Comparison of ENCODE assay signal across 28 cellular contexts in genomic region chr12:131263626-131264025, GRCh38.
DNase-seq lines count a peak whose midpoint lies in the region; ATAC-seq, FAIRE-seq and TF ChIP-seq lines count a peak whose summit lies in the region.
"Had no signal": no experiment of that assay in that cellular context is flagged by ENCODE, and none has a peak within 500 bp of the region (broad histone marks: within the 10 kb centered on the region; RNA-seq: fewer than 3 reads in every experiment).

No MANE protein-coding gene starts in this region.

- WGBS in spleen, 5 donors = 78 to 90% (median 83%) methylated on average over 10 of the region's 10 CpGs

- H3K4me3 ChIP-seq in kidney (ENCODE audit: low read length in 2 of 2) = no peak overlapping the region
- no peak overlapping the region for H3K4me3 ChIP-seq in neural progenitor cell
- H3K4me3 ChIP-seq in spleen = no peak overlapping the region
- H3K4me3 ChIP-seq in coronary artery = no peak overlapping the region
- H3K4me3 ChIP-seq: BLaER1, GM12878 had no signal

- peak overlapping the region; percentile 63 for H3K27ac Mint-ChIP-seq in neural progenitor cell
- H3K27ac Mint-ChIP-seq: CD14-positive monocyte; CD4-positive, alpha-beta memory T cell; CD8-positive, alpha-beta memory T cell had no signal

- H3K4me1 ChIP-seq in kidney (ENCODE audit: control insufficient read depth in 1 of 2, insufficient read depth in 1 of 2, low read depth in 1 of 2, low read length in 2 of 2) = peaks cover 0 to 2% of the 10 kb centered on the region in 2 donors
- no peaks in the 10 kb centered on the region for H3K4me1 ChIP-seq in neural progenitor cell
- no peaks in the 10 kb centered on the region for H3K4me1 ChIP-seq in spleen
- H3K4me1 ChIP-seq: BE2C, BLaER1 had no signal

- H4K20me1 ChIP-seq in neural progenitor cell (ENCODE audit: low read depth) = no peaks in the 10 kb centered on the region
- H4K20me1 ChIP-seq: BLaER1 had no signal

- no peaks in the 10 kb centered on the region for H3K36me3 ChIP-seq in kidney (ENCODE audit: control insufficient read depth in 1 of 2, insufficient read depth in 2 of 2, low read length in 2 of 2)
- H3K36me3 ChIP-seq in neural progenitor cell = no peaks in the 10 kb centered on the region
- no peaks in the 10 kb centered on the region for H3K36me3 ChIP-seq in spleen
- H3K36me3 ChIP-seq: BE2C, BLaER1 had no signal

- H3K27me3 ChIP-seq in neural progenitor cell = no peaks in the 10 kb centered on the region
- H3K27me3 ChIP-seq in spleen (replicated peaks in 1 of 7) = no peaks in the 10 kb centered on the region
- H3K27me3 ChIP-seq: BE2C, BLaER1 had no signal

- no peak for TF ChIP-seq CTCF in kidney (IDR thresholded peaks at IDR 0.05; ENCODE audit: borderline replicate concordance, extremely low read depth, insufficient read depth)
- no peak for TF ChIP-seq CTCF in neural progenitor cell (IDR thresholded peaks at IDR 0.05)
- no peak for TF ChIP-seq CTCF in spleen (IDR thresholded peaks at IDR 0.05 in 8 of 11, conservative IDR thresholded peaks at IDR 0.05 in 3 of 11)
- no peak for TF ChIP-seq CTCF in coronary artery (IDR thresholded peaks at IDR 0.05)

- no peak for FAIRE-seq in kidney (lab: Jason Lieb, UNC)
- FAIRE-seq: GM12878, GM12892, GM18507 had no signal

- no peaks in the 10 kb centered on the region for H3K79me2 ChIP-seq in neural progenitor cell (ENCODE audit: low read depth)

- no peak overlapping the region for H2AFZ ChIP-seq in neural progenitor cell (replicated peaks)

- H3K27me3 Mint-ChIP-seq in neural progenitor cell (ENCODE audit: insufficient read depth, low read depth) = peaks cover 11% of the 10 kb centered on the region
- H3K27me3 Mint-ChIP-seq: CD4-positive, CD25-positive, alpha-beta regulatory T cell; CD8-positive, alpha-beta memory T cell had no signal

- H3K36me3 Mint-ChIP-seq in neural progenitor cell = no peaks in the 10 kb centered on the region
- H3K36me3 Mint-ChIP-seq: CD14-positive monocyte; CD4-positive, alpha-beta memory T cell; CD4-positive, CD25-positive, alpha-beta regulatory T cell; CD8-positive, alpha-beta memory T cell had no signal

- no peaks in the 10 kb centered on the region for H3F3A ChIP-seq in neural progenitor cell (ENCODE audit: low read depth)

- intact Hi-C loops in left ventricle myocardium superior (cut with micrococcal nuclease) = no loop called here
- intact Hi-C loops in cardiac septum (cut with DNase I) = no loop called here
- intact Hi-C loops in kidney (cut with DNase I) = no loop called here
- intact Hi-C loops in spleen (cut with DNase I; ENCODE audit: low total_unique reads) = no loop called here

- H3K4me2 ChIP-seq in neural progenitor cell = no peak overlapping the region
- H3K4me2 ChIP-seq: BLaER1 had no signal

- H3K9me3 ChIP-seq in kidney (ENCODE audit: control insufficient read depth in 1 of 2, low read length in 2 of 2) (no peaks in the 10 kb centered on the region), neural progenitor cell (ENCODE audit: low read depth) (no peaks in the 10 kb centered on the region), spleen (no peaks in the 10 kb centered on the region)
- H3K9me3 ChIP-seq: BE2C, BLaER1 had no signal

- peaks cover 10% of the 10 kb centered on the region for H3K4me1 Mint-ChIP-seq in neural progenitor cell
- H3K4me1 Mint-ChIP-seq: CD14-positive monocyte; CD4-positive, alpha-beta memory T cell; CD8-positive, alpha-beta memory T cell had no signal

- peaks cover 3% of the 10 kb centered on the region for H3K9me3 Mint-ChIP-seq in neural progenitor cell
- H3K9me3 Mint-ChIP-seq: CD4-positive, CD25-positive, alpha-beta regulatory T cell; CD8-positive, alpha-beta memory T cell had no signal

- H3K4me3 Mint-ChIP-seq in neural progenitor cell = no peak overlapping the region
- H3K4me3 Mint-ChIP-seq: CD14-positive monocyte; CD4-positive, alpha-beta memory T cell; CD4-positive, CD25-positive, alpha-beta regulatory T cell; CD8-positive, alpha-beta memory T cell had no signal

- H3K27ac ChIP-seq in kidney (ENCODE audit: low read depth in 2 of 2, low read length in 2 of 2) = no peak overlapping the region
- no peak overlapping the region for H3K27ac ChIP-seq in neural progenitor cell
- H3K27ac ChIP-seq in spleen = no peak overlapping the region
- no peak overlapping the region for H3K27ac ChIP-seq in coronary artery
- H3K27ac ChIP-seq: 22Rv1, BLaER1 had no signal

- DNase-seq in left ventricle myocardium superior = peak; percentile 4
- no peak for DNase-seq in cardiac septum (ENCODE audit: low spot score)
- peak; percentile 56 for DNase-seq in kidney
- DNase-seq in neural progenitor cell (ENCODE audit: low spot score) = no peak
- DNase-seq in spleen = peak; percentile 56
- no peak for DNase-seq in coronary artery (ENCODE audit: low spot score)
- DNase-seq: ACHN; BE2C; C1 segment of cervical spinal cord; CD4-positive, alpha-beta memory T cell; CD4-positive, CD25-positive, alpha-beta regulatory T cell; COR-L47; DMS 273 treated with DMSO at 0.1 percent for 48 hours; DMS153; DMS53; DMS79; DND-41; EL; GDM1 had no signal

- no peak overlapping the region for H3K9ac ChIP-seq in kidney (ENCODE audit: low read length in 2 of 2)
- H3K9ac ChIP-seq in neural progenitor cell = no peak overlapping the region
- H3K9ac ChIP-seq: BLaER1 had no signal

- no peak for ATAC-seq in left ventricle myocardium superior
- ATAC-seq in GM19395 (IDR thresholded peaks at IDR 0.05; ENCODE audit: unreplicated experiment) = no peak
- no peak for ATAC-seq in GM19463 (IDR thresholded peaks at IDR 0.05; ENCODE audit: unreplicated experiment)
- ATAC-seq: GM12878 had no signal

- TF ChIP-seq POLR2A in spleen (IDR thresholded peaks at IDR 0.05) = no peak

Comparison
In these comparisons a context has a peak if more than half of its experiments do, and no peak if none do; other contexts are left out.
1. DNase-seq: peak in left ventricle myocardium superior (single experiment), kidney (single experiment) and spleen (single experiment); none in cardiac septum (single experiment), neural progenitor cell (single experiment) and coronary artery (single experiment).